In genomic region chr7:96285579-96285978, GRCh38 we compare ENCODE assay signal across 11 cellular contexts. TPM values are rescaled to one million over a fixed set of nuclear protein-coding genes. Genes with fewer than 3 reads are reported as not detected.
DNase-seq lines count a peak whose midpoint lies in the region; ATAC-seq and TF ChIP-seq lines count a peak whose summit lies in the region.
"Had no signal": no experiment of that assay in that cellular context is flagged by ENCODE, and none has a peak within 500 bp of the region (broad histone marks: within the 10 kb centered on the region; RNA-seq: fewer than 3 reads in every experiment).

No MANE protein-coding gene starts in this region.

- H3K4me1 ChIP-seq in Caco-2 = no peaks in the 10 kb centered on the region

- H3K9me3 Mint-ChIP-seq in Caco-2 (ENCODE audit: unreplicated experiment) = no peaks in the 10 kb centered on the region
- H3K9me3 Mint-ChIP-seq in activated T-helper 2 cell treated with anti-CD3 and anti-CD28 coated beads, Interferon-gamma antibody, Interleukin-2, Interleukin-4, amounts not matched to agents 10 μg/mL and 5 μg/mL and 100 μg/mL, durations not matched to agents 14 hours and 24 hours and 36 hours = peaks cover 16% of the 10 kb centered on the region

- BruUV-seq in Caco-2 (replicated peaks; lab: Mats Ljungman, UMichigan) = no TSS peak

- H3K36me3 ChIP-seq in Caco-2 (ENCODE audit: control insufficient read depth, insufficient read depth, low read length) = no peaks in the 10 kb centered on the region

- H3K4me1 Mint-ChIP-seq in Caco-2 (ENCODE audit: low read depth, unreplicated experiment) = peaks cover 9% of the 10 kb centered on the region
- H3K4me1 Mint-ChIP-seq in activated T-helper 2 cell treated with anti-CD3 and anti-CD28 coated beads, Interferon-gamma antibody, Interleukin-2, Interleukin-4, amounts not matched to agents 10 μg/mL and 5 μg/mL and 100 μg/mL, durations not matched to agents 14 hours and 24 hours and 36 hours (ENCODE audit: low read depth) = peaks cover 51% of the 10 kb centered on the region

- peak overlapping the region; percentile 9 for H3K27ac Mint-ChIP-seq in Caco-2 (ENCODE audit: unreplicated experiment)
- H3K27ac Mint-ChIP-seq in activated T-helper 2 cell treated with anti-CD3 and anti-CD28 coated beads, Interferon-gamma antibody, Interleukin-2, Interleukin-4, amounts not matched to agents 10 μg/mL and 5 μg/mL and 100 μg/mL, durations not matched to agents 14 hours and 24 hours and 36 hours = peak overlapping the region; percentile 90

- no peak overlapping the region for H3K4me3 ChIP-seq in Caco-2 (ENCODE audit: low read depth, low read length)

- ATAC-seq in GM19351 (IDR thresholded peaks at IDR 0.05; ENCODE audit: unreplicated experiment) = peak; percentile 80
- peak; percentile 86 for ATAC-seq in HG03097 (IDR thresholded peaks at IDR 0.05; ENCODE audit: low FRiP score, unreplicated experiment)
- no peak for ATAC-seq in sciatic nerve

- no peak for TF ChIP-seq CTCF in Caco-2 (IDR thresholded peaks at IDR 0.05; ENCODE audit: insufficient read depth in 1 of 2, low read depth in 1 of 2, low read length in 1 of 2, severe bottlenecking in 1 of 2, unreplicated experiment in 1 of 2)

- H3K9me3 ChIP-seq in Caco-2 = peaks cover 3% of the 10 kb centered on the region

- peaks cover 7% of the 10 kb centered on the region for H3K36me3 Mint-ChIP-seq in Caco-2 (ENCODE audit: insufficient read depth, unreplicated experiment)
- peaks cover 56% of the 10 kb centered on the region for H3K36me3 Mint-ChIP-seq in activated T-helper 2 cell treated with anti-CD3 and anti-CD28 coated beads, Interferon-gamma antibody, Interleukin-2, Interleukin-4, amounts not matched to agents 10 μg/mL and 5 μg/mL and 100 μg/mL, durations not matched to agents 14 hours and 24 hours and 36 hours (ENCODE audit: low read depth)

- intact Hi-C loops in Caco-2 (cut with micrococcal nuclease; ENCODE audit: unreplicated experiment) = no loop called here
- intact Hi-C loops in activated T-helper 2 cell treated with anti-CD3 and anti-CD28 coated beads, Interferon-gamma antibody, Interleukin-2, Interleukin-4, amounts not matched to agents 10 μg/mL and 5 μg/mL and 100 μg/mL, durations not matched to agents 14 hours and 24 hours and 36 hours (cut with micrococcal nuclease) = loop anchor here (1.0 kb wide), 2 partner anchors 19 to 35 kb away; no protein-coding TSS in a partner anchor
- intact Hi-C loops in sciatic nerve (cut with DNase I) = no loop called here
- intact Hi-C loops in posterior vena cava (cut with DNase I) = no loop called here

- H3K4me3 Mint-ChIP-seq in Caco-2 (ENCODE audit: unreplicated experiment) = no peak overlapping the region
- H3K4me3 Mint-ChIP-seq in activated T-helper 2 cell treated with anti-CD3 and anti-CD28 coated beads, Interferon-gamma antibody, Interleukin-2, Interleukin-4, amounts not matched to agents 10 μg/mL and 5 μg/mL and 100 μg/mL, durations not matched to agents 14 hours and 24 hours and 36 hours (ENCODE audit: low read depth) = peak overlapping the region; percentile 62

- POLR2A ChIA-PET in Caco-2 (lab: Charles Lee) = no interaction called here

- CTCF ChIA-PET in Caco-2 (lab: Charles Lee) = no interaction called here

- H3K27me3 ChIP-seq in Caco-2 (replicated peaks; ENCODE audit: control insufficient read depth, insufficient read depth, low read length) = no peaks in the 10 kb centered on the region

- no peak for DNase-seq in Caco-2
- DNase-seq in activated T-helper 2 cell treated with anti-CD3 and anti-CD28 coated beads, Interferon-gamma antibody, Interleukin-2, Interleukin-4, amounts not matched to agents 10 μg/mL and 5 μg/mL and 100 μg/mL, durations not matched to agents 14 hours and 24 hours and 36 hours (ENCODE audit: low spot score) = peak; percentile 41
- DNase-seq in sciatic nerve (ENCODE audit: low spot score) = no peak
- no peak for DNase-seq in NCI-H526 (lab: John Stamatoyannopoulos, UW)
- DNase-seq in germinal center (ENCODE audit: low spot score) = no peak
- DNase-seq in posterior vena cava (ENCODE audit: low spot score) = no peak
- DNase-seq: glutamatergic neuron, NCI-H2107, trophoblast cell had no signal

- no peaks in the 10 kb centered on the region for H3K27me3 Mint-ChIP-seq in Caco-2 (ENCODE audit: insufficient read depth, unreplicated experiment)
- no peaks in the 10 kb centered on the region for H3K27me3 Mint-ChIP-seq in activated T-helper 2 cell treated with anti-CD3 and anti-CD28 coated beads, Interferon-gamma antibody, Interleukin-2, Interleukin-4, amounts not matched to agents 10 μg/mL and 5 μg/mL and 100 μg/mL, durations not matched to agents 14 hours and 24 hours and 36 hours (ENCODE audit: low read depth)

RNA-seq across cellular contexts. Expression of gene SLC25A13, which starts 36.3 kb away (rescaled TPM):
- total RNA-seq in Caco-2 (2022) (100 and 102 TPM in 2 replicates), sciatic nerve (33.5 TPM), posterior vena cava (10 to 100 TPM; 26.4 to 27.3 TPM)
- 28.8 and 35.4 TPM in 2 replicates for total RNA-seq in activated T-helper 2 cell treated with anti-CD3 and anti-CD28 coated beads, Interferon-gamma antibody, Interleukin-2, Interleukin-4, amounts not matched to agents 10 μg/mL and 5 μg/mL and 100 μg/mL, durations not matched to agents 14 hours and 24 hours and 36 hours
